Comparison of ENCODE assay signal across 36 cellular contexts in genomic region chr5:79258801-79259200, GRCh38.
"Had no signal": no experiment of that assay in that cellular context is flagged by ENCODE, and none has a peak within 500 bp of the region (broad histone marks: within the 10 kb centered on the region; RNA-seq: fewer than 3 reads in every experiment).

No MANE protein-coding gene starts in this region.

- H3K9me3 Mint-ChIP-seq: activated CD4-positive, alpha-beta memory T cell treated with anti-CD3 and anti-CD28 coated beads for 36 hours; activated CD4-positive, alpha-beta T cell treated with anti-CD3 and anti-CD28 coated beads, Interleukin-2, amount 10 ng/mL, durations not matched to agents 24 days and 14 days; activated naive CD4-positive, alpha-beta T cell treated with anti-CD3 and anti-CD28 coated beads for 36 hours; activated naive CD4-positive, alpha-beta T cell treated with anti-CD3 and anti-CD28 coated beads, Interleukin-2, amount 50 U/mL, for 24 hours; activated naive CD8-positive, alpha-beta T cell treated with anti-CD3 and anti-CD28 coated beads for 36 hours; activated naive CD8-positive, alpha-beta T cell treated with anti-CD3 and anti-CD28 coated beads, Interleukin-2, amount 50 U/mL, for 24 hours; activated T-helper 1 cell treated with anti-CD3 and anti-CD28 coated beads, Interleukin-12 subunit alpha, Interleukin-12 subunit beta, Interleukin-2, Interleukin-4 antibody, amounts not matched to agents 30 ng/mL and 10 ng/mL and 1 ng/mL, durations not matched to agents 14 hours and 24 hours and 36 hours; activated T-helper 2 cell treated with anti-CD3 and anti-CD28 coated beads, Interferon-gamma antibody, Interleukin-2, Interleukin-4, amounts not matched to agents 10 μg/mL and 5 μg/mL and 100 μg/mL, durations not matched to agents 14 hours and 24 hours and 36 hours; central memory CD8-positive, alpha-beta T cell; effector memory CD8-positive, alpha-beta T cell; T-helper 2 cell treated with Interferon-gamma antibody and Interleukin-4, amounts not matched to agents 5 μg/mL and 100 μg/mL, for 36 hours had no signal

- H3K4me1 ChIP-seq: adrenal gland, ascending aorta, breast epithelium had no signal

- H3K27me3 ChIP-seq: adrenal gland, ascending aorta, breast epithelium, esophagus muscularis mucosa, foreskin keratinocyte, gastrocnemius medialis, heart left ventricle had no signal

- H3K27me3 Mint-ChIP-seq: activated CD4-positive, alpha-beta memory T cell treated with anti-CD3 and anti-CD28 coated beads for 36 hours; activated CD4-positive, alpha-beta T cell treated with anti-CD3 and anti-CD28 coated beads for 36 hours; activated CD4-positive, alpha-beta T cell treated with anti-CD3 and anti-CD28 coated beads, Interleukin-2, amount 10 ng/mL, durations not matched to agents 24 days and 14 days; activated CD8-positive, alpha-beta memory T cell treated with anti-CD3 and anti-CD28 coated beads, Interleukin-2, amount 10 ng/mL, durations not matched to agents 7 days and 5 days; activated naive CD4-positive, alpha-beta T cell treated with anti-CD3 and anti-CD28 coated beads, Interleukin-2, amount 50 U/mL, for 24 hours; activated naive CD8-positive, alpha-beta T cell treated with anti-CD3 and anti-CD28 coated beads for 36 hours; activated naive CD8-positive, alpha-beta T cell treated with anti-CD3 and anti-CD28 coated beads, Interleukin-2, amount 50 U/mL, for 24 hours; brain; central memory CD8-positive, alpha-beta T cell; effector memory CD8-positive, alpha-beta T cell; T-helper 17 cell had no signal

- H3K27ac ChIP-seq: adrenal gland, ascending aorta, breast epithelium, coronary artery, esophagus muscularis mucosa, foreskin keratinocyte, gastrocnemius medialis, heart left ventricle, WERI-Rb-1 had no signal

- H3K4me3 ChIP-seq: adrenal gland, ascending aorta, breast epithelium, coronary artery, esophagus muscularis mucosa, gastrocnemius medialis, heart left ventricle had no signal

- H3K4me3 Mint-ChIP-seq: activated CD4-positive, alpha-beta memory T cell treated with anti-CD3 and anti-CD28 coated beads for 36 hours; activated CD4-positive, alpha-beta T cell treated with anti-CD3 and anti-CD28 coated beads for 36 hours; activated CD4-positive, alpha-beta T cell treated with anti-CD3 and anti-CD28 coated beads, Interleukin-2, amount 10 ng/mL, durations not matched to agents 24 days and 14 days; activated CD8-positive, alpha-beta memory T cell treated with anti-CD3 and anti-CD28 coated beads, Interleukin-2, amount 10 ng/mL, durations not matched to agents 7 days and 5 days; activated CD8-positive, alpha-beta T cell treated with anti-CD3 and anti-CD28 coated beads, Interleukin-2, amount 10 ng/mL, durations not matched to agents 7 days and 5 days; activated naive CD4-positive, alpha-beta T cell treated with anti-CD3 and anti-CD28 coated beads for 36 hours; activated naive CD4-positive, alpha-beta T cell treated with anti-CD3 and anti-CD28 coated beads, Interleukin-2, amount 50 U/mL, for 24 hours; activated naive CD8-positive, alpha-beta T cell treated with anti-CD3 and anti-CD28 coated beads for 36 hours; activated naive CD8-positive, alpha-beta T cell treated with anti-CD3 and anti-CD28 coated beads, Interleukin-2, amount 50 U/mL, for 24 hours; activated T-helper 1 cell treated with anti-CD3 and anti-CD28 coated beads, Interleukin-12 subunit alpha, Interleukin-12 subunit beta, Interleukin-2, Interleukin-4 antibody, amounts not matched to agents 30 ng/mL and 10 ng/mL and 1 ng/mL, durations not matched to agents 14 hours and 24 hours and 36 hours; brain; central memory CD8-positive, alpha-beta T cell; effector memory CD8-positive, alpha-beta T cell; T-helper 17 cell; T-helper 2 cell treated with Interferon-gamma antibody and Interleukin-4, amounts not matched to agents 5 μg/mL and 100 μg/mL, for 36 hours had no signal

- H3K9me3 ChIP-seq: ascending aorta, breast epithelium, esophagus muscularis mucosa, gastrocnemius medialis, heart left ventricle had no signal

- H3K36me3 Mint-ChIP-seq: activated CD8-positive, alpha-beta memory T cell treated with anti-CD3 and anti-CD28 coated beads, Interleukin-2, amount 10 ng/mL, durations not matched to agents 7 days and 5 days had no signal

- H3K36me3 ChIP-seq: adrenal gland, ascending aorta, breast epithelium, gastrocnemius medialis, WERI-Rb-1 had no signal

- H3K27ac Mint-ChIP-seq: activated CD4-positive, alpha-beta memory T cell treated with anti-CD3 and anti-CD28 coated beads for 36 hours; activated CD4-positive, alpha-beta T cell treated with anti-CD3 and anti-CD28 coated beads for 36 hours; activated CD4-positive, alpha-beta T cell treated with anti-CD3 and anti-CD28 coated beads, Interleukin-2, amount 10 ng/mL, durations not matched to agents 24 days and 14 days; activated CD8-positive, alpha-beta memory T cell treated with anti-CD3 and anti-CD28 coated beads, Interleukin-2, amount 10 ng/mL, durations not matched to agents 7 days and 5 days; activated CD8-positive, alpha-beta T cell treated with anti-CD3 and anti-CD28 coated beads, Interleukin-2, amount 10 ng/mL, durations not matched to agents 7 days and 5 days; activated naive CD4-positive, alpha-beta T cell treated with anti-CD3 and anti-CD28 coated beads for 36 hours; activated naive CD4-positive, alpha-beta T cell treated with anti-CD3 and anti-CD28 coated beads, Interleukin-2, amount 50 U/mL, for 24 hours; activated naive CD8-positive, alpha-beta T cell treated with anti-CD3 and anti-CD28 coated beads for 36 hours; activated naive CD8-positive, alpha-beta T cell treated with anti-CD3 and anti-CD28 coated beads, Interleukin-2, amount 50 U/mL, for 24 hours; activated T-helper 1 cell treated with anti-CD3 and anti-CD28 coated beads, Interleukin-12 subunit alpha, Interleukin-12 subunit beta, Interleukin-2, Interleukin-4 antibody, amounts not matched to agents 30 ng/mL and 10 ng/mL and 1 ng/mL, durations not matched to agents 14 hours and 24 hours and 36 hours; activated T-helper 2 cell treated with anti-CD3 and anti-CD28 coated beads, Interferon-gamma antibody, Interleukin-2, Interleukin-4, amounts not matched to agents 10 μg/mL and 5 μg/mL and 100 μg/mL, durations not matched to agents 14 hours and 24 hours and 36 hours; brain; T-helper 17 cell; T-helper 2 cell treated with Interferon-gamma antibody and Interleukin-4, amounts not matched to agents 5 μg/mL and 100 μg/mL, for 36 hours had no signal

- ATAC-seq: activated CD4-positive, alpha-beta T cell treated with anti-CD3 and anti-CD28 coated beads for 36 hours; activated CD8-positive, alpha-beta memory T cell treated with anti-CD3 and anti-CD28 coated beads, Interleukin-2, amount 10 ng/mL, durations not matched to agents 7 days and 5 days; activated CD8-positive, alpha-beta T cell treated with anti-CD3 and anti-CD28 coated beads, Interleukin-2, amount 10 ng/mL, durations not matched to agents 7 days and 5 days; activated naive CD8-positive, alpha-beta T cell treated with anti-CD3 and anti-CD28 coated beads, Interleukin-2, amount 50 U/mL, for 24 hours; effector memory CD8-positive, alpha-beta T cell; foreskin keratinocyte; gastrocnemius medialis; T-helper 17 cell had no signal

- DNase-seq: activated CD4-positive, alpha-beta memory T cell treated with anti-CD3 and anti-CD28 coated beads for 36 hours; activated CD4-positive, alpha-beta T cell treated with anti-CD3 and anti-CD28 coated beads for 36 hours; activated CD4-positive, alpha-beta T cell treated with anti-CD3 and anti-CD28 coated beads, Interleukin-2, amount 10 ng/mL, durations not matched to agents 24 days and 14 days; activated CD4-positive, CD25-positive, alpha-beta regulatory T cell; activated CD4-positive, CD25-positive, alpha-beta regulatory T cell treated with anti-CD3 and anti-CD28 coated beads, Interleukin-2, amount 50 U/mL, for 72 hours; activated CD8-positive, alpha-beta memory T cell treated with anti-CD3 and anti-CD28 coated beads, Interleukin-2, amount 10 ng/mL, durations not matched to agents 7 days and 5 days; activated CD8-positive, alpha-beta memory T cell treated with anti-CD3 and anti-CD28 coated beads, Interleukin-2, amount 50 U/mL, for 4 hours; activated CD8-positive, alpha-beta T cell treated with anti-CD3 and anti-CD28 coated beads, Interleukin-2, amount 10 ng/mL, durations not matched to agents 7 days and 5 days; activated effector memory CD4-positive, alpha-beta T cell treated with anti-CD3 and anti-CD28 coated beads, Interleukin-2, amount 50 U/mL, for 16 hours; activated naive CD4-positive, alpha-beta T cell treated with anti-CD3 and anti-CD28 coated beads for 36 hours; activated naive CD8-positive, alpha-beta T cell treated with anti-CD3 and anti-CD28 coated beads for 36 hours; activated naive CD8-positive, alpha-beta T cell treated with anti-CD3 and anti-CD28 coated beads, Interleukin-2, amount 50 U/mL, for 24 hours; activated T-cell treated with anti-CD3 and anti-CD28 coated beads, Interleukin-2, amount 50 U/mL, for 1 hour; activated T-cell treated with anti-CD3 and anti-CD28 coated beads, Interleukin-2, amount 50 U/mL, for 48 hours; adrenal gland; dermis blood vessel endothelial cell; effector CD4-positive, alpha-beta T cell; effector memory CD8-positive, alpha-beta T cell; erythroblast; foreskin keratinocyte; gastrocnemius medialis; glutamatergic neuron; T-helper 17 cell; T1000; WERI-Rb-1 had no signal
